ENCODE assay signal across 8 cellular contexts in the genomic region with DNA sequence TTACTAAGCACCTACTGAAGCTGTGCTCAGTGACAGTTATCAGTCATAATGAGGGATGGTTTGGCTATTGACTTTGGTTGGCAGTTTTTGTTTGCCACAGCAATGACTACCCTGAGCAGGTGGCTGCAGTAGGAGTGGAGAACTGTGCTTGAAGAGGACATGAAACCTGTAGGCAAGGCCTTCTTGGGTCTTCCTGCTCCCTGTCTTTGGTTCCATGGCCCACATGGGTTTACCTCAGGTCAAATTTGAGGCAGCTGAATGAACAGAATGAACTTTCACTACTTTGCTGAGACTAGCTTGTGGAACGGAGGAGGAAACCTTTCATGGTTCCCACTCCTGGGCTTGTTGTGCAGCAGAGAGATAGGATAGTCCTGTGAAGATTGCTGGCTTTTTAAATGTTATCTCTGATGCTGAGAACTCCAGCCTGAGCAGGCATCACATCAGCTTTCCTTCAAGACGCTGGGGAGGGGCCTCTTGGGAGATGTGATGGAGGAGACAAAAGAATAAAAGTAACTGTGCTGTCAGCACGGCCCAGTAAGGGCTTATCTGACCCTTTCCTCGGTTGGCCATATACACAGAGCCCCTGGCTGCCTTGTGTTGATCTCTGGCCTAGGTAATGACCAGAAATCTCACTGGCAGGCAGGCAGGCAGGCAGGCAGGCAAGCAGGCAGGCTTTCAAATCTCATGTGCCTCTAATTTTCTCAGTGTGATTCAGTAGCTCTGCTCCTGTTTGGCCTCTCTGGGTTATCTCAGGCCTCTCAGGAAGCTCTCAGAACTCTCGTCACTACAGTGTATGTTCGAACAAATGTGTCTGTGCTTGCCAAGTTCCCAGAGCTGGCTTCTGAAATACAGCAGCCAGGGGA. TPM values are rescaled to one million over a fixed set of nuclear protein-coding genes. Genes with fewer than 3 reads are reported as not detected.
DNase-seq lines count a peak whose midpoint lies in the region; ATAC-seq and TF ChIP-seq lines count a peak whose summit lies in the region.

No MANE protein-coding gene starts in this region.

- H3K27ac Mint-ChIP-seq in CD4-positive, alpha-beta T cell = peak overlapping the region; percentile 90

- H3K9me3 Mint-ChIP-seq in CD4-positive, alpha-beta T cell = no peaks in the 10 kb centered on the region

- H3K4me1 ChIP-seq in OCI-LY7 (ENCODE audit: insufficient read depth, low read length, poor library complexity, severe bottlenecking) (peaks cover 50% of the 10 kb centered on the region), A673 (ENCODE audit: insufficient read depth, low read length, poor library complexity, severe bottlenecking) (no peaks in the 10 kb centered on the region)

- DNase-seq in CD4-positive, alpha-beta T cell = no peak
- DNase-seq in OCI-LY7 (ENCODE audit: low spot score) (peak; percentile 67), fibroblast of villous mesenchyme (ENCODE audit: low read depth) (peak; percentile 23), hepatic stellate cell (ENCODE audit: low spot score) (no peak), hypothalamus (lab: John Stamatoyannopoulos, UW) (no peak), A673 (ENCODE audit: low spot score) (no peak)
- peak; percentile 30 for DNase-seq in stimulated activated naive CD8-positive, alpha-beta T cell treated with anti-CD3 and anti-CD28 coated beads, Interleukin-15, Interleukin-2, amounts not matched to agents 100 U/mL and 50 U/mL, for 24 hours

- no peaks in the 10 kb centered on the region for H3K9me3 ChIP-seq in CD4-positive, alpha-beta T cell (ENCODE audit: control insufficient read depth, low read length)
- H3K9me3 ChIP-seq in OCI-LY7 (ENCODE audit: low read length) = no peaks in the 10 kb centered on the region
- H3K9me3 ChIP-seq in A673 (ENCODE audit: low read depth, low read length, poor library complexity, severe bottlenecking) = no peaks in the 10 kb centered on the region

- ATAC-seq in CD4-positive, alpha-beta T cell (ENCODE audit: poor library complexity) = peak; percentile 42
- peak; percentile 68 for ATAC-seq in GM21528 (IDR thresholded peaks at IDR 0.05; ENCODE audit: low FRiP score, unreplicated experiment)
- ATAC-seq in stimulated activated naive CD8-positive, alpha-beta T cell treated with anti-CD3 and anti-CD28 coated beads, Interleukin-15, Interleukin-2, amounts not matched to agents 100 U/mL and 50 U/mL, for 24 hours = peak; percentile 66

- CTCF ChIA-PET in CD4-positive, alpha-beta T cell (lab: Charles Lee) = interaction anchor here (1.2 to 7.2 kb wide), 5 partner anchors 9 to 206 kb away, joined by 3 to 49 read pairs (median 3); a partner anchor contains a TSS
- CTCF ChIA-PET in OCI-LY7 (lab: Charles Lee; ENCODE audit: unreplicated experiment) (interaction anchor here (1.0 to 1.4 kb wide), 3 partner anchors 11 to 190 kb away, joined by 4 to 7 read pairs (median 4); a partner anchor contains a TSS), A673 (lab: Charles Lee) (interaction anchor here (0.5 kb wide), 1 partner anchor 12 kb away, joined by 3 read pairs; no protein-coding TSS in a partner anchor)

- H3K4me1 Mint-ChIP-seq in CD4-positive, alpha-beta T cell (ENCODE audit: low read depth) = peaks cover 86% of the 10 kb centered on the region

- no peaks in the 10 kb centered on the region for H4K20me1 ChIP-seq in OCI-LY7 (ENCODE audit: insufficient read depth, low read length)

- BruUV-seq in OCI-LY7 (replicated peaks; lab: Mats Ljungman, UMichigan) (no TSS peak), A673 (replicated peaks; lab: Mats Ljungman, UMichigan) (no TSS peak)

- H3K4me3 ChIP-seq in OCI-LY7 (ENCODE audit: low read depth, low read length, poor library complexity, severe bottlenecking) (no peak overlapping the region), fibroblast of villous mesenchyme (ENCODE audit: low read depth, low read length) (no peak overlapping the region), A673 (ENCODE audit: low read depth, low read length, poor library complexity, severe bottlenecking) (no peak overlapping the region)

- POLR2A ChIA-PET in CD4-positive, alpha-beta T cell (lab: Charles Lee) = interaction anchor here (0.5 to 9.5 kb wide), 8 partner anchors 8 to 62 kb away, joined by 3 to 100 read pairs (median 4); a partner anchor contains a TSS
- POLR2A ChIA-PET in OCI-LY7 (lab: Charles Lee) (interaction anchor here (0.7 to 5.0 kb wide), 7 partner anchors 8 to 167 kb away, joined by 3 to 29 read pairs (median 8); a partner anchor contains a TSS), A673 (lab: Charles Lee; ENCODE audit: low non-redundant PET) (no interaction called here)

- H3K27ac ChIP-seq in CD4-positive, alpha-beta T cell (ENCODE audit: low read depth, low read length) = no peak overlapping the region
- peak overlapping the region; percentile 63 for H3K27ac ChIP-seq in OCI-LY7 (ENCODE audit: low read depth, low read length, poor library complexity, severe bottlenecking)
- H3K27ac ChIP-seq in A673 (ENCODE audit: low read depth, low read length, poor library complexity, severe bottlenecking) = no peak overlapping the region

- no peaks in the 10 kb centered on the region for H3K27me3 ChIP-seq in CD4-positive, alpha-beta T cell (ENCODE audit: control insufficient read depth, insufficient read depth, low read length)
- H3K27me3 ChIP-seq in A673 (replicated peaks; ENCODE audit: insufficient read depth, low read depth, low read length, poor library complexity) = no peaks in the 10 kb centered on the region

- H3K79me2 ChIP-seq in OCI-LY7 (ENCODE audit: insufficient read depth, low read depth, low read length) = peaks cover 53% of the 10 kb centered on the region; the same call in 1 of the 2 replicates

- H3K36me3 ChIP-seq in OCI-LY7 (ENCODE audit: insufficient read depth, low read length) (no peaks in the 10 kb centered on the region; the same call in 1 of the 2 replicates), A673 (ENCODE audit: insufficient read depth, low read length, poor library complexity, severe bottlenecking) (no peaks in the 10 kb centered on the region)

- H3K4me2 ChIP-seq in OCI-LY7 (ENCODE audit: low read length) = peak overlapping the region; percentile 51

- peak overlapping the region; percentile 11 for H3K4me3 Mint-ChIP-seq in CD4-positive, alpha-beta T cell

- intact Hi-C loops in CD4-positive, alpha-beta T cell (cut with DNase I, micrococcal nuclease) = no loop called here
- intact Hi-C loops in OCI-LY7 (cut with micrococcal nuclease; ENCODE audit: unreplicated experiment) (no loop called here), A673 (cut with micrococcal nuclease; ENCODE audit: unreplicated experiment) (no loop called here)

- no peaks in the 10 kb centered on the region for H3K9me2 ChIP-seq in OCI-LY7 (ENCODE audit: insufficient read depth, low read length)

- H3K27me3 Mint-ChIP-seq in CD4-positive, alpha-beta T cell = no peaks in the 10 kb centered on the region

- H3K36me3 Mint-ChIP-seq in CD4-positive, alpha-beta T cell (ENCODE audit: low read depth) = peaks cover 16% of the 10 kb centered on the region

- no peak overlapping the region for H2AFZ ChIP-seq in OCI-LY7 (ENCODE audit: low read length)

- TF ChIP-seq CTCF in CD4-positive, alpha-beta T cell (IDR thresholded peaks at IDR 0.05) = no peak
- TF ChIP-seq CTCF in OCI-LY7 (conservative IDR thresholded peaks at IDR 0.05; ENCODE audit: low read length) (no peak), fibroblast of villous mesenchyme (IDR thresholded peaks at IDR 0.05; ENCODE audit: insufficient read depth, low read depth, low read length) (no peak), A673 (conservative IDR thresholded peaks at IDR 0.05; ENCODE audit: low read depth, low read length) (no peak)

RNA-seq across cellular contexts. Expression of a gene that starts 12.0 kb away (rescaled TPM):
- 10 to 100 TPM; 89.0 to 94.9 TPM for total RNA-seq in CD4-positive, alpha-beta T cell
- total RNA-seq in OCI-LY7 (2014; rRNA removed; shearing (Covaris generic)) = 20.9 and 21.0 TPM in 2 replicates
- total RNA-seq in OCI-LY7 (2022) (49.1 and 55.4 TPM in 2 replicates), fibroblast of villous mesenchyme (27.4 and 36.7 TPM in 2 replicates), A673 (2021) (14.2 and 18.6 TPM in 2 replicates)

RNA-seq across cellular contexts. Expression of a gene that starts 26.7 kb away (rescaled TPM):
- 100 to 1,000 TPM; 101 to 106 TPM for total RNA-seq in CD4-positive, alpha-beta T cell
- 20.9 and 26.2 TPM in 2 replicates for total RNA-seq in OCI-LY7 (2014; rRNA removed; shearing (Covaris generic))
- total RNA-seq in OCI-LY7 (2022) (54.8 and 57.8 TPM in 2 replicates), fibroblast of villous mesenchyme (9.0 and 9.5 TPM in 2 replicates), A673 (2021) (27.6 and 33.9 TPM in 2 replicates)

RNA-seq across cellular contexts. Expression of a gene that starts 59.1 kb away (rescaled TPM):
- total RNA-seq in CD4-positive, alpha-beta T cell = 10 to 100 TPM; 20.9 to 23.6 TPM
- total RNA-seq in OCI-LY7 (2014; rRNA removed; shearing (Covaris generic)) = 15.1 and 23.9 TPM in 2 replicates
- total RNA-seq in OCI-LY7 (2022) = 44.0 and 47.9 TPM in 2 replicates
- 7.4 and 8.2 TPM in 2 replicates for total RNA-seq in fibroblast of villous mesenchyme
- total RNA-seq in A673 (2021) = 16.2 and 21.3 TPM in 2 replicates

Comparison
In these comparisons a context has a peak if more than half of its experiments do, and no peak if none do; other contexts are left out.
1. DNase-seq: peak in OCI-LY7 (single experiment), fibroblast of villous mesenchyme (single experiment) and stimulated activated naive CD8-positive, alpha-beta T cell treated with anti-CD3 and anti-CD28 coated beads, Interleukin-15, Interleukin-2, amounts not matched to agents 100 U/mL and 50 U/mL, for 24 hours (single experiment); none in CD4-positive, alpha-beta T cell (0 of 10), hepatic stellate cell (single experiment), hypothalamus (0 of 51) and A673 (single experiment).
2. Peak in every context shown above with its lines, with median percentiles within 50 percentile points of each other: ATAC-seq.